13 cellular contexts compared by ENCODE assay signal in the genomic region with DNA sequence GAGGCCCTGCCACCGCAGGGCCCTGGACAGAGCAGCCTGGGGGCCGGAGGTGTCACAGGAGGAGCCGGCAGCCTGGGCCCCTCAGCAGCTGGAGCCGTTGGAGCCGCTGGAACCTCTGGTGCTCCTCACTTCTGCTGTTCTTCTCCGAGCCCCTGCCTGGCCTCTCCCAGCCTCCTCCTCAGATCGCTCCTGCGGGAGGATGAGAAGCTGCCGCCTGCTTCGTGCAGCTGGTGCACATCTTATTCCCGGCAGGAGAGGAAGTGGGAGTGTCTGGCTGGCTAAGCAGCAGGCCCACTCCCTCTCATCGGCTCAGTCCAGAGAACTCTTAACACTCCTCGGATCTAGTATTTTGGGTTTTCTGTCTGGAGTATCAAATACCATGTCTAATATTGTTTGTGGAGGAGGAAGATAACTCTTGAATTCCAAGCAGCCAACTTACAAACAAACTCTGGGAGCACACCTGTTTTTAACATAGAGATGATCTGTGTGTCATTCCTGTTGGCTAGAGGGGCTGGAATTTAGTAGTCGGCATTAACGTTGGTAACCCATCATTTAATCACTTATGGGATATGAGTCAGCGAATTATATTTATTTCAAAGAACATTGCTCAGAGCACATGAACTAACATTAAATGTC. TPM values are rescaled to one million over a fixed set of nuclear protein-coding genes. Genes with fewer than 3 reads are reported as not detected.
A peak's percentile ranks its signal among the peaks of the same experiment; 100 is the strongest.
DNase-seq lines count a peak whose midpoint lies in the region; ATAC-seq, FAIRE-seq and TF ChIP-seq lines count a peak whose summit lies in the region.
"Had no signal": no experiment of that assay in that cellular context is flagged by ENCODE, and none has a peak within 500 bp of the region (broad histone marks: within the 10 kb centered on the region; RNA-seq: fewer than 3 reads in every experiment).

No MANE protein-coding gene starts in this region.

- no peak for TF ChIP-seq CTCF in foreskin keratinocyte (conservative IDR thresholded peaks at IDR 0.05)
- TF ChIP-seq CTCF in natural killer cell (IDR thresholded peaks at IDR 0.05) = no peak

- intact Hi-C loops in natural killer cell (cut with micrococcal nuclease) = no loop called here

- peak overlapping the region; percentile 53 for H2AK5ac ChIP-seq in trophoblast cell (ENCODE audit: low read length)

- no peak overlapping the region for H3K27ac Mint-ChIP-seq in natural killer cell

- H2BK5ac ChIP-seq in trophoblast cell (ENCODE audit: low read depth, low read length, poor library complexity) = no peak overlapping the region

- H3K79me1 ChIP-seq in trophoblast cell (ENCODE audit: low read length) = no peaks in the 10 kb centered on the region

- H3K9ac ChIP-seq in trophoblast cell (ENCODE audit: low read length) = no peak overlapping the region

- H4K12ac ChIP-seq in trophoblast cell (ENCODE audit: low read depth, low read length) = no peak overlapping the region

- no peak overlapping the region for H3K27ac ChIP-seq in foreskin keratinocyte
- H3K27ac ChIP-seq in trophoblast cell (ENCODE audit: low read depth, low read length) = no peak overlapping the region

- no peak overlapping the region for H3K4me2 ChIP-seq in trophoblast cell (ENCODE audit: low read length)

- no peaks in the 10 kb centered on the region for H3K9me3 Mint-ChIP-seq in natural killer cell

- WGBS in trophoblast cell (ENCODE audit: extremely low coverage, insufficient coverage, insufficient read length) = no CpG with 5 or more reads among the region's 16 CpGs

- peaks cover 9 to 14% of the 10 kb centered on the region in 2 experiments for H3K36me3 ChIP-seq in trophoblast cell (ENCODE audit: control insufficient read depth in 1 of 2, insufficient read depth in 2 of 2, low read length in 2 of 2)

- peaks cover 6% of the 10 kb centered on the region for H3K4me1 ChIP-seq in foreskin keratinocyte
- H3K4me1 ChIP-seq in trophoblast cell (ENCODE audit: control insufficient read depth in 1 of 2, insufficient read depth in 2 of 2, low read length in 2 of 2) = peaks cover 4 to 15% of the 10 kb centered on the region in 2 experiments

- no peaks in the 10 kb centered on the region for H3K4me1 Mint-ChIP-seq in natural killer cell

- no peak overlapping the region for H4K91ac ChIP-seq in trophoblast cell (ENCODE audit: low read depth, low read length)

- H3K23ac ChIP-seq in trophoblast cell (ENCODE audit: low read length) = no peak overlapping the region

- no peaks in the 10 kb centered on the region for H3K79me2 ChIP-seq in trophoblast cell (ENCODE audit: control insufficient read depth, insufficient read depth, low read length, poor library complexity)

- DNase-seq in DMS 273 (lab: John Stamatoyannopoulos, UW; ENCODE audit: unreplicated experiment) = peak; percentile 72
- DNase-seq in NCI-H526 treated with DMSO at 0.1 percent for 48 hours (lab: John Stamatoyannopoulos, UW) = peak; percentile 95
- DNase-seq in foreskin keratinocyte = peak; percentile 59 to 68
- DNase-seq in trophoblast cell = no peak
- no peak for DNase-seq in NCI-H2029 treated with DMSO at 0.1 percent for 48 hours (lab: John Stamatoyannopoulos, UW)
- DNase-seq in D341Med (ENCODE audit: low spot score) = no peak
- DNase-seq in natural killer cell = no peak
- no peak for DNase-seq in frontal cortex (ENCODE audit: low spot score in 2 of 2)
- DNase-seq: activated T-cell treated with anti-CD3 and anti-CD28 coated beads, Interleukin-2, amount 50 U/mL, for 48 hours; substantia nigra; T-helper 2 cell had no signal

- no peak overlapping the region for H2AFZ ChIP-seq in trophoblast cell (ENCODE audit: insufficient read depth, low read length, poor library complexity)

- no peak overlapping the region for H3K4me3 ChIP-seq in trophoblast cell (ENCODE audit: low read depth, low read length)

- H3K4me3 Mint-ChIP-seq in natural killer cell = no peak overlapping the region

- H3K4ac ChIP-seq in trophoblast cell (ENCODE audit: low read depth, low read length) = no peak overlapping the region

- no peak overlapping the region for H2BK120ac ChIP-seq in trophoblast cell (ENCODE audit: insufficient read depth, low read length, poor library complexity)

- no peak overlapping the region for H2BK12ac ChIP-seq in trophoblast cell (ENCODE audit: low read length)

- peaks cover 2% of the 10 kb centered on the region for H3K9me3 ChIP-seq in trophoblast cell (ENCODE audit: insufficient read depth, low read depth, low read length)

- H3K27me3 ChIP-seq in foreskin keratinocyte = no peaks in the 10 kb centered on the region
- no peaks in the 10 kb centered on the region for H3K27me3 ChIP-seq in trophoblast cell (ENCODE audit: insufficient read depth, low read length)

- no peaks in the 10 kb centered on the region for H3K36me3 Mint-ChIP-seq in natural killer cell

- no peak for FAIRE-seq in frontal cortex (lab: Jason Lieb, UNC)

- no peak overlapping the region for H3K18ac ChIP-seq in trophoblast cell (ENCODE audit: low read length)

- H4K8ac ChIP-seq in trophoblast cell (ENCODE audit: low read depth, low read length) = no peak overlapping the region

- ATAC-seq in foreskin keratinocyte = peak; percentile 67
- no peak for ATAC-seq in natural killer cell

- H3K27me3 Mint-ChIP-seq in natural killer cell (ENCODE audit: low read depth in 2 of 2) = peaks cover 0 to 3% of the 10 kb centered on the region in 2 donors

- no peak overlapping the region for H3K14ac ChIP-seq in trophoblast cell (ENCODE audit: low read length)

RNA-seq across cellular contexts. Expression of a gene that starts 37.1 kb away (rescaled TPM):
- total RNA-seq in foreskin keratinocyte = not detected in 2 replicates
- not detected in 2 replicates for polyA plus RNA-seq in foreskin keratinocyte
- not detected in 2 replicates for polyA plus RNA-seq in trophoblast cell (2013)
- total RNA-seq in natural killer cell = not detected
- not detected for total RNA-seq in frontal cortex
- total RNA-seq: dermis microvascular lymphatic vessel endothelial cell, kidney epithelial cell had no signal

Comparison
In these comparisons a context has a peak if more than half of its experiments do, and no peak if none do; other contexts are left out.
1. DNase-seq: peak in DMS 273 (single experiment), NCI-H526 treated with DMSO at 0.1 percent for 48 hours (single experiment) and foreskin keratinocyte (2 of 2); none in trophoblast cell (0 of 2), NCI-H2029 treated with DMSO at 0.1 percent for 48 hours (single experiment), D341Med (single experiment), natural killer cell (single experiment) and frontal cortex (0 of 2).